ENCODE assay signal across 8 cellular contexts in the genomic region with DNA sequence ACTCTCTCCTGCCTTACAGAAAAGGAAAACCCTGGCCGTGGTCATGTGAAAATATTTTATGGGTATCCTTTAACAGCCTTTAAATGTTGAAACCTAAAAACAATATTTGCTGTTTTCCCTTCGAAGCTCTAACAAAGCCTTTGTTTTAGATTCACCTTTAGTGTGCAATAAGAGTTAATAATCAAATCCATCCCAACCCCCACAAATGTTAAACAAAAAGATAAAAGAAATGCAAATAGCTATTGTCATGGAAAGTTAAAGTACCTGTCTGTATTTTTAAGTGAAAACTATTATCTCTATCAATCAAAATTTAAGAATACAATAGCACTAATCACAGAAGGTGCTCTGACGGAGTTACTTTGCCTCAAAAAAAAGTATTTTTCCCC.
DNase-seq lines count a peak whose midpoint lies in the region; ATAC-seq and TF ChIP-seq lines count a peak whose summit lies in the region.

No MANE protein-coding gene starts in this region.

- peaks cover 0 to 47% (median 26%) of the 10 kb centered on the region in 12 donors for H3K4me1 ChIP-seq in heart left ventricle
- H3K4me1 ChIP-seq in right cardiac atrium (ENCODE audit: control insufficient read depth, insufficient read depth, low read length): peaks cover 2% of the 10 kb centered on the region
- no peaks in the 10 kb centered on the region for H3K4me1 ChIP-seq in mesendoderm (ENCODE audit: control insufficient read depth, low read depth, low read length)
- peaks cover 16 to 23% of the 10 kb centered on the region in 2 donors for H3K4me1 ChIP-seq in thyroid gland

- H2AK5ac ChIP-seq in mesendoderm (ENCODE audit: low read length): no peak overlapping the region

- peak overlapping the region in 2 of 12 donors; percentile 46 to 50 for H3K4me3 ChIP-seq in heart left ventricle
- no peak overlapping the region for H3K4me3 ChIP-seq in right cardiac atrium (ENCODE audit: low read length)
- no peak overlapping the region for H3K4me3 ChIP-seq in mesendoderm (ENCODE audit: low read length)
- H3K4me3 ChIP-seq in thyroid gland (replicated peaks in 1 of 3): no peak overlapping the region

- DNase-seq in heart left ventricle (no peak), right cardiac atrium (no peak), mesendoderm (no peak), thyroid gland (no peak), SKM-1 (lab: John Stamatoyannopoulos, UW; ENCODE audit: unreplicated experiment) (no peak)
- DNase-seq in activated naive CD8-positive, alpha-beta T cell treated with anti-CD3 and anti-CD28 coated beads, Interleukin-2, amount 50 U/mL, for 24 hours: no peak

- H3K27me3 Mint-ChIP-seq in activated naive CD8-positive, alpha-beta T cell treated with anti-CD3 and anti-CD28 coated beads, Interleukin-2, amount 50 U/mL, for 24 hours: no peaks in the 10 kb centered on the region

- no peak overlapping the region for H4K5ac ChIP-seq in mesendoderm (ENCODE audit: low read length)

- no peak overlapping the region for H3K23ac ChIP-seq in mesendoderm (ENCODE audit: low read length)

- intact Hi-C loops in heart left ventricle (cut with DNase I) (loop anchor here in 8 of 10 donors (2.0 to 10.0 kb wide), 11 partner anchors 172 to 769 kb away; a partner anchor contains a TSS), right cardiac atrium (cut with DNase I) (loop anchor here in 1 of 4 donors (10.0 kb wide), 1 partner anchor 179 kb away; no protein-coding TSS in a partner anchor), thyroid gland (cut with DNase I) (no loop called here)

- no peak overlapping the region for H2BK120ac ChIP-seq in mesendoderm (ENCODE audit: low read depth, low read length)

- TF ChIP-seq POLR2A in heart left ventricle (IDR thresholded peaks at IDR 0.05): no peak
- no peak for TF ChIP-seq POLR2A in thyroid gland (IDR thresholded peaks at IDR 0.05)

- H3K9me3 ChIP-seq in heart left ventricle (no peaks in the 10 kb centered on the region), right cardiac atrium (ENCODE audit: control insufficient read depth, low read length) (no peaks in the 10 kb centered on the region), thyroid gland (no peaks in the 10 kb centered on the region)

- no peak overlapping the region for H2BK5ac ChIP-seq in mesendoderm (ENCODE audit: low read length)

- TF ChIP-seq CTCF in heart left ventricle (IDR thresholded peaks at IDR 0.05): no peak
- TF ChIP-seq CTCF in thyroid gland (IDR thresholded peaks at IDR 0.05): no peak

- H3K4me3 Mint-ChIP-seq in activated naive CD8-positive, alpha-beta T cell treated with anti-CD3 and anti-CD28 coated beads, Interleukin-2, amount 50 U/mL, for 24 hours: peak overlapping the region; percentile 95

- no peak overlapping the region for H3K4ac ChIP-seq in mesendoderm (ENCODE audit: low read depth, low read length)

- H3K9ac ChIP-seq in mesendoderm (ENCODE audit: low read length): no peak overlapping the region

- H3K4me2 ChIP-seq in mesendoderm (ENCODE audit: low read length): no peak overlapping the region

- H3K79me2 ChIP-seq in mesendoderm (ENCODE audit: control insufficient read depth, insufficient read depth, low read length): no peaks in the 10 kb centered on the region

- H3K4me1 Mint-ChIP-seq in activated naive CD8-positive, alpha-beta T cell treated with anti-CD3 and anti-CD28 coated beads, Interleukin-2, amount 50 U/mL, for 24 hours: peaks cover 86% of the 10 kb centered on the region

- H3K56ac ChIP-seq in mesendoderm (ENCODE audit: low read length): peak overlapping the region; percentile 6

- no peaks in the 10 kb centered on the region for H3K79me1 ChIP-seq in mesendoderm (ENCODE audit: low read length)

- 65 to 77% (median 71%) methylated on average over 3 of the region's 3 CpGs for WGBS in heart left ventricle, 4 donors
- 61% methylated on average over 3 of the region's 3 CpGs for WGBS in right cardiac atrium
- no CpG with 5 or more reads among the region's 3 CpGs for WGBS in mesendoderm (ENCODE audit: extremely low coverage, insufficient coverage, low lambda C conversion rate)
- WGBS in thyroid gland, 2 donors: 77 to 88% methylated on average over 3 of the region's 3 CpGs

- no peaks in the 10 kb centered on the region for H3K9me3 Mint-ChIP-seq in activated naive CD8-positive, alpha-beta T cell treated with anti-CD3 and anti-CD28 coated beads, Interleukin-2, amount 50 U/mL, for 24 hours

- no peak for ATAC-seq in heart left ventricle
- no peak for ATAC-seq in right cardiac atrium
- no peak for ATAC-seq in activated naive CD8-positive, alpha-beta T cell treated with anti-CD3 and anti-CD28 coated beads, Interleukin-2, amount 50 U/mL, for 24 hours
- no peak for ATAC-seq in GM18520 (IDR thresholded peaks at IDR 0.05; ENCODE audit: unreplicated experiment)
- no peak for ATAC-seq in GM21526 (IDR thresholded peaks at IDR 0.05; ENCODE audit: low FRiP score, unreplicated experiment)

- peak overlapping the region; percentile 87 for H3K18ac ChIP-seq in mesendoderm (ENCODE audit: low read length)

- H3K36me3 ChIP-seq in heart left ventricle (no peaks in the 10 kb centered on the region), mesendoderm (ENCODE audit: control insufficient read depth, insufficient read depth, low read length) (no peaks in the 10 kb centered on the region), thyroid gland (no peaks in the 10 kb centered on the region)

- H3K27ac ChIP-seq in heart left ventricle: peak overlapping the region in 9 of 12 donors; percentile 14 to 82 (median 73)
- no peak overlapping the region for H3K27ac ChIP-seq in right cardiac atrium (ENCODE audit: low read length)
- no peak overlapping the region for H3K27ac ChIP-seq in mesendoderm (ENCODE audit: low read depth, low read length)
- peak overlapping the region in 2 of 3 donors; percentile 71 to 83 for H3K27ac ChIP-seq in thyroid gland

- no peak overlapping the region for H2BK15ac ChIP-seq in mesendoderm (replicated peaks; ENCODE audit: low read depth)

- peak overlapping the region; percentile 95 for H3K27ac Mint-ChIP-seq in activated naive CD8-positive, alpha-beta T cell treated with anti-CD3 and anti-CD28 coated beads, Interleukin-2, amount 50 U/mL, for 24 hours

- H4K8ac ChIP-seq in mesendoderm (ENCODE audit: low read depth, low read length): no peak overlapping the region

- peaks cover 11% of the 10 kb centered on the region for H3K36me3 Mint-ChIP-seq in activated naive CD8-positive, alpha-beta T cell treated with anti-CD3 and anti-CD28 coated beads, Interleukin-2, amount 50 U/mL, for 24 hours (ENCODE audit: low read depth)

- H3K27me3 ChIP-seq in heart left ventricle (no peaks in the 10 kb centered on the region), right cardiac atrium (ENCODE audit: control insufficient read depth, insufficient read depth) (no peaks in the 10 kb centered on the region), mesendoderm (ENCODE audit: insufficient read depth, low read length, poor library complexity) (no peaks in the 10 kb centered on the region), thyroid gland (no peaks in the 10 kb centered on the region)

Comparison
In these comparisons a context has a peak if more than half of its experiments do, and no peak if none do; other contexts are left out.
1. H3K27ac ChIP-seq: peak in heart left ventricle (9 of 12) and thyroid gland (2 of 3); none in right cardiac atrium (single experiment) and mesendoderm (single experiment).